6 cellular contexts compared by ENCODE assay signal in the genomic region with DNA sequence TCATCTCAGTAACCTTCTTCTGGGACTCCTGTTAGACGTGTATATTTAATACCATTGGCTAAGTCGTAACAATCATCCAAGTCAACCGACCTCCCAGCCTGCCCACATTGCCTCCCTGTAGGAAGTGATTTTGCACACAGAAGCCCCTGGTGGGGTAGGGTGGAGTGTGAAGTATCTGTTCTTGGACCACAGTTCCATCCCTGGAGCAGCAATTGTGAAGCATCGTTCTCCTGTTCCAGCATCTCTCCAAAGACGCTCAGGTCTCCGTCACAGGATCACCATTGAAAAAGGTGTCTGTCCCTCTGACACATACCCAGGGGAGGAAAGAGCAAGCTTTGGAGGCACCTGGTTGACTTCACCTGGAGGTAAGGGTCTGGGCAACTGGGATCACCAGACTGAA.
"Had no signal": no experiment of that assay in that cellular context is flagged by ENCODE, and none has a peak within 500 bp of the region (broad histone marks: within the 10 kb centered on the region; RNA-seq: fewer than 3 reads in every experiment).

No MANE protein-coding gene starts in this region.

- H3K4me1 ChIP-seq: HAP-1 had no signal

- H3K4me3 ChIP-seq: GM23248, HAP-1, K562 had no signal

- H2AFZ ChIP-seq: GM23248 had no signal

- H3K36me3 ChIP-seq: HAP-1 had no signal

- H3K9me3 ChIP-seq: HAP-1 had no signal

- ATAC-seq: K562 had no signal

- H3K27ac ChIP-seq: GM23248 had no signal

- DNase-seq: GM23248, GOT3, H7, IMR-90 had no signal

- H3K9ac ChIP-seq: GM23248 had no signal
